ENCODE assay signal across 1 cellular context in the genomic region with DNA sequence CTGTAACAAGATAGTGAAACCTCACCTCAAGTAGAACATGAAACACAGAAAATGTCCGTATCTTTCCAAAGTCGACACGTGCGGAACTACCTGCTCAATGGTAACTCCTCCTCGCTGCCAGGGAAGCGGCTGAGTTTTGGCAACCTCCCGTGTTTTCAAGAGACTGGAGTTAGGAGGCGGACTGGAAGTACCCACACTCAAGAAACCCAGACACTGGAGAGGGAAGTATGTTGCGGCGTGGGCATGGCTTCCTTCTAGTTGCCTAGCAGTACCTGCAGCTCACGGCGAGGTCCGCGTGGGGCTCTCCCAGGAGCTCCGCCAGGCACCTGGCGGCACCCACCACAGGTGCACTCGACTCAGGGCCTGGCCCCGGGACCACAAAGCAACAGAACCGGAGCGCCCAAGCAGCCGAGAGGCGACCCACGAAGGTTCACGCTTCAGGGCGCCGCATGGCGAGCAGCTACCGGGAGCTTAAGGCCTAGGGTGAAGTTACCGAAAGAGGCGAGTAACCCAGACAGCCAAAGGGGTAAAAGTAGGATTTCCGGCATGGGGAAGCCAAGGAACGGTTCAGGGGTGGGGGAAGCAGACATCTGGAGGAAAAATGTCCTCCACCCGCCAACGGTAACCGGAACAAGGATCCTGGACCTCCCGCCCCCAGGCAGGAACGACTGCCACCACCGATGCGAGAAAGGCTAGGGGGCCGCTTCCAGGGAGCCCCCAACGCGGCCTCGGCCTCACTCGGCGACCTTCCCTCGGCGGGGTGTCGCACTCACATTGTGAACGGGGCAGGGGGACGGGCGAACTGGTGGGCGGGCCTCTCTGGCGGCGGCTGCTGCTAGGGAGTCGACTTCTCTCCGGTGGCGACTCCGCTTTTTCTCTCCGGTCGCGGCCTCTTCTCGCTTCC.
TF ChIP-seq lines count a peak whose summit lies in the region.

No MANE protein-coding gene starts in this region.

TF ChIP-seq in HepG2, 621 proteins besides CTCF, POLR2A, EP300 and RAD21 (continued from another document and continues in another):
- no peak for TF ChIP-seq EHMT2 (IDR thresholded peaks at IDR 0.05; ENCODE audit: borderline replicate concordance, low read depth, low read length)
- TF ChIP-seq, protein P1, sequence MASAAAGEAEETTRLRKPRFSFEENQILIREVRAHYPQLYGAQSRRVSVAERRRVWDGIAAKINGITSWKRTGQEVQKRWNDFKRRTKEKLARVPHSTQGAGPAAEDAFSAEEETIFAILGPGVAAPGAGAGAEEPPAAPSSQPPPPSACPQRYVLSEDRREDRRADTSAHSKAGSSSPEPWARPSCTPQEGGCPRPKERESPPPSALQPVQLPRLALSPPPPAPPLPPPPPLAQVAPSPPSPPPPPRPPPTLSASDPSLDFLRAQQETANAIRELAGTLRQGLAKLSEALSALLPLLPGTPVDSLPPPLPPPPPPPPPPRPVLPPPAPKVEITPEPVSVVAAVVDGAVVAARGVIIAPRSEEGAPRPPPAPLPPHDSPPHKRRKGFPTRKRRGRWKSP (CRISPR knock-in tag; IDR thresholded peaks at IDR 0.05), result no peak; the same call in 1 of the 2 replicates
- TF ChIP-seq ATF1 (CRISPR knock-in tag; IDR thresholded peaks at IDR 0.05), result no peak
- no peak for TF ChIP-seq NFRKB (IDR thresholded peaks at IDR 0.05)
- TF ChIP-seq NFIC (IDR thresholded peaks at IDR 0.05; ENCODE audit: low read length), result no peak
- TF ChIP-seq, protein P2, sequence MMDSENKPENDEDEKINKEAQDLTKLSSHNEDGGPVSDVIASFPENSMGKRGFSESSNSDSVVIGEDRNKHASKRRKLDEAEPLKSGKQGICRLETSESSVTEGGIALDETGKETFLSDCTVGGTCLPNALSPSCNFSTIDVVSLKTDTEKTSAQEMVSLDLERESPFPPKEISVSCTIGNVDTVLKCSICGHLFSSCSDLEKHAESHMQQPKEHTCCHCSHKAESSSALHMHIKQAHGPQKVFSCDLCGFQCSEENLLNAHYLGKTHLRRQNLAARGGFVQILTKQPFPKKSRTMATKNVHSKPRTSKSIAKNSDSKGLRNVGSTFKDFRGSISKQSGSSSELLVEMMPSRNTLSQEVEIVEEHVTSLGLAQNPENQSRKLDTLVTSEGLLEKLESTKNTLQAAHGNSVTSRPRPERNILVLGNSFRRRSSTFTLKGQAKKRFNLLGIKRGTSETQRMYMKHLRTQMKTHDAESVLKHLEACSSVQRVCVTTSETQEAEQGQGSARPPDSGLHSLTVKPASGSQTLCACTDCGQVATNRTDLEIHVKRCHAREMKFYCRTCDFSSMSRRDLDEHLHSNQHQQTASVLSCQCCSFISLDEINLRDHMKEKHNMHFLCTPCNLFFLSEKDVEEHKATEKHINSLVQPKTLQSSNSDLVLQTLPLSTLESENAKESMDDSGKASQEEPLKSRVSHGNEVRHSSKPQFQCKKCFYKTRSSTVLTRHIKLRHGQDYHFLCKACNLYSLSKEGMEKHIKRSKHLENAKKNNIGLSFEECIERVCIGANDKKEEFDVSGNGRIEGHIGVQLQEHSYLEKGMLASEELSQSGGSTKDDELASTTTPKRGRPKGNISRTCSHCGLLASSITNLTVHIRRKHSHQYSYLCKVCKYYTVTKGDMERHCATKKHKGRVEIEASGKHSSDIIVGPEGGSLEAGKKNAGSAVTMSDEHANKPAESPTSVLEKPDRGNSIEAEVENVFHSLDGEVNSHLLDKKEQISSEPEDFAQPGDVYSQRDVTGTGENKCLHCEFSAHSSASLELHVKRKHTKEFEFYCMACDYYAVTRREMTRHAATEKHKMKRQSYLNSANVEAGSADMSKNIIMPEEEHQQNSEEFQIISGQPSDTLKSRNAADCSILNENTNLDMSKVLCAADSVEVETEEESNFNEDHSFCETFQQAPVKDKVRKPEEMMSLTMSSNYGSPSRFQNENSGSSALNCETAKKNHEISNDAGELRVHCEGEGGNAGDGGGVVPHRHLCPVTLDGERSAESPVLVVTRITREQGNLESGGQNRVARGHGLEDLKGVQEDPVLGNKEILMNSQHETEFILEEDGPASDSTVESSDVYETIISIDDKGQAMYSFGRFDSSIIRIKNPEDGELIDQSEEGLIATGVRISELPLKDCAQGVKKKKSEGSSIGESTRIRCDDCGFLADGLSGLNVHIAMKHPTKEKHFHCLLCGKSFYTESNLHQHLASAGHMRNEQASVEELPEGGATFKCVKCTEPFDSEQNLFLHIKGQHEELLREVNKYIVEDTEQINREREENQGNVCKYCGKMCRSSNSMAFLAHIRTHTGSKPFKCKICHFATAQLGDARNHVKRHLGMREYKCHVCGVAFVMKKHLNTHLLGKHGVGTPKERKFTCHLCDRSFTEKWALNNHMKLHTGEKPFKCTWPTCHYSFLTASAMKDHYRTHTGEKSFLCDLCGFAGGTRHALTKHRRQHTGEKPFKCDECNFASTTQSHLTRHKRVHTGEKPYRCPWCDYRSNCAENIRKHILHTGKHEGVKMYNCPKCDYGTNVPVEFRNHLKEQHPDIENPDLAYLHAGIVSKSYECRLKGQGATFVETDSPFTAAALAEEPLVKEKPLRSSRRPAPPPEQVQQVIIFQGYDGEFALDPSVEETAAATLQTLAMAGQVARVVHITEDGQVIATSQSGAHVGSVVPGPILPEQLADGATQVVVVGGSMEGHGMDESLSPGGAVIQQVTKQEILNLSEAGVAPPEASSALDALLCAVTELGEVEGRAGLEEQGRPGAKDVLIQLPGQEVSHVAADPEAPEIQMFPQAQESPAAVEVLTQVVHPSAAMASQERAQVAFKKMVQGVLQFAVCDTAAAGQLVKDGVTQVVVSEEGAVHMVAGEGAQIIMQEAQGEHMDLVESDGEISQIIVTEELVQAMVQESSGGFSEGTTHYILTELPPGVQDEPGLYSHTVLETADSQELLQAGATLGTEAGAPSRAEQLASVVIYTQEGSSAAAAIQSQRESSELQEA (CRISPR knock-in tag; IDR thresholded peaks at IDR 0.05; ENCODE audit: not compliant biosample characterization), result peak; percentile 83
- TF ChIP-seq, protein P3, sequence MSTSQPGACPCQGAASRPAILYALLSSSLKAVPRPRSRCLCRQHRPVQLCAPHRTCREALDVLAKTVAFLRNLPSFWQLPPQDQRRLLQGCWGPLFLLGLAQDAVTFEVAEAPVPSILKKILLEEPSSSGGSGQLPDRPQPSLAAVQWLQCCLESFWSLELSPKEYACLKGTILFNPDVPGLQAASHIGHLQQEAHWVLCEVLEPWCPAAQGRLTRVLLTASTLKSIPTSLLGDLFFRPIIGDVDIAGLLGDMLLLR (CRISPR knock-in tag; IDR thresholded peaks at IDR 0.05), result peak; percentile 52; the same call in 1 of the 2 replicates
- no peak for TF ChIP-seq ZFP41 (CRISPR knock-in tag; IDR thresholded peaks at IDR 0.05; ENCODE audit: borderline replicate concordance)
- TF ChIP-seq SNAPC2 (CRISPR knock-in tag; IDR thresholded peaks at IDR 0.05), result 0 out of 2 replicates have a peak, but pooled peaks have one; percentile 38
- TF ChIP-seq, protein P4, sequence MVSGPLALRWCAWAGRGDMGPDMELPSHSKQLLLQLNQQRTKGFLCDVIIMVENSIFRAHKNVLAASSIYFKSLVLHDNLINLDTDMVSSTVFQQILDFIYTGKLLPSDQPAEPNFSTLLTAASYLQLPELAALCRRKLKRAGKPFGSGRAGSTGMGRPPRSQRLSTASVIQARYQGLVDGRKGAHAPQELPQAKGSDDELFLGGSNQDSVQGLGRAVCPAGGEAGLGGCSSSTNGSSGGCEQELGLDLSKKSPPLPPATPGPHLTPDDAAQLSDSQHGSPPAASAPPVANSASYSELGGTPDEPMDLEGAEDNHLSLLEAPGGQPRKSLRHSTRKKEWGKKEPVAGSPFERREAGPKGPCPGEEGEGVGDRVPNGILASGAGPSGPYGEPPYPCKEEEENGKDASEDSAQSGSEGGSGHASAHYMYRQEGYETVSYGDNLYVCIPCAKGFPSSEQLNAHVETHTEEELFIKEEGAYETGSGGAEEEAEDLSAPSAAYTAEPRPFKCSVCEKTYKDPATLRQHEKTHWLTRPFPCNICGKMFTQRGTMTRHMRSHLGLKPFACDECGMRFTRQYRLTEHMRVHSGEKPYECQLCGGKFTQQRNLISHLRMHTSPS (CRISPR knock-in tag; IDR thresholded peaks at IDR 0.05; ENCODE audit: low read depth), result no peak
- TF ChIP-seq, protein P5, sequence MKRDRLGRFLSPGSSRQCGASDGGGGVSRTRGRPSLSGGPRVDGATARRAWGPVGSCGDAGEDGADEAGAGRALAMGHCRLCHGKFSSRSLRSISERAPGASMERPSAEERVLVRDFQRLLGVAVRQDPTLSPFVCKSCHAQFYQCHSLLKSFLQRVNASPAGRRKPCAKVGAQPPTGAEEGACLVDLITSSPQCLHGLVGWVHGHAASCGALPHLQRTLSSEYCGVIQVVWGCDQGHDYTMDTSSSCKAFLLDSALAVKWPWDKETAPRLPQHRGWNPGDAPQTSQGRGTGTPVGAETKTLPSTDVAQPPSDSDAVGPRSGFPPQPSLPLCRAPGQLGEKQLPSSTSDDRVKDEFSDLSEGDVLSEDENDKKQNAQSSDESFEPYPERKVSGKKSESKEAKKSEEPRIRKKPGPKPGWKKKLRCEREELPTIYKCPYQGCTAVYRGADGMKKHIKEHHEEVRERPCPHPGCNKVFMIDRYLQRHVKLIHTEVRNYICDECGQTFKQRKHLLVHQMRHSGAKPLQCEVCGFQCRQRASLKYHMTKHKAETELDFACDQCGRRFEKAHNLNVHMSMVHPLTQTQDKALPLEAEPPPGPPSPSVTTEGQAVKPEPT (CRISPR knock-in tag; IDR thresholded peaks at IDR 0.05; ENCODE audit: low read depth), result no peak
- TF ChIP-seq ZNF564 (CRISPR knock-in tag; IDR thresholded peaks at IDR 0.05), result no peak
- no peak for TF ChIP-seq GPN1 (CRISPR knock-in tag; IDR thresholded peaks at IDR 0.05; ENCODE audit: borderline replicate concordance)
- TF ChIP-seq, protein P6, sequence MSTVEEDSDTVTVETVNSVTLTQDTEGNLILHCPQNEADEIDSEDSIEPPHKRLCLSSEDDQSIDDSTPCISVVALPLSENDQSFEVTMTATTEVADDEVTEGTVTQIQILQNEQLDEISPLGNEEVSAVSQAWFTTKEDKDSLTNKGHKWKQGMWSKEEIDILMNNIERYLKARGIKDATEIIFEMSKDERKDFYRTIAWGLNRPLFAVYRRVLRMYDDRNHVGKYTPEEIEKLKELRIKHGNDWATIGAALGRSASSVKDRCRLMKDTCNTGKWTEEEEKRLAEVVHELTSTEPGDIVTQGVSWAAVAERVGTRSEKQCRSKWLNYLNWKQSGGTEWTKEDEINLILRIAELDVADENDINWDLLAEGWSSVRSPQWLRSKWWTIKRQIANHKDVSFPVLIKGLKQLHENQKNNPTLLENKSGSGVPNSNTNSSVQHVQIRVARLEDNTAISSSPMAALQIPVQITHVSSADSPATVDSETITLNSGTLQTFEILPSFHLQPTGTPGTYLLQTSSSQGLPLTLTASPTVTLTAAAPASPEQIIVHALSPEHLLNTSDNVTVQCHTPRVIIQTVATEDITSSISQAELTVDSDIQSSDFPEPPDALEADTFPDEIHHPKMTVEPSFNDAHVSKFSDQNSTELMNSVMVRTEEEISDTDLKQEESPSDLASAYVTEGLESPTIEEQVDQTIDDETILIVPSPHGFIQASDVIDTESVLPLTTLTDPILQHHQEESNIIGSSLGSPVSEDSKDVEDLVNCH (CRISPR knock-in tag; IDR thresholded peaks at IDR 0.05), result no peak
- no peak; the same call in 1 of the 2 replicates for TF ChIP-seq ZBTB7B (CRISPR knock-in tag; IDR thresholded peaks at IDR 0.05)
- TF ChIP-seq, protein P7, sequence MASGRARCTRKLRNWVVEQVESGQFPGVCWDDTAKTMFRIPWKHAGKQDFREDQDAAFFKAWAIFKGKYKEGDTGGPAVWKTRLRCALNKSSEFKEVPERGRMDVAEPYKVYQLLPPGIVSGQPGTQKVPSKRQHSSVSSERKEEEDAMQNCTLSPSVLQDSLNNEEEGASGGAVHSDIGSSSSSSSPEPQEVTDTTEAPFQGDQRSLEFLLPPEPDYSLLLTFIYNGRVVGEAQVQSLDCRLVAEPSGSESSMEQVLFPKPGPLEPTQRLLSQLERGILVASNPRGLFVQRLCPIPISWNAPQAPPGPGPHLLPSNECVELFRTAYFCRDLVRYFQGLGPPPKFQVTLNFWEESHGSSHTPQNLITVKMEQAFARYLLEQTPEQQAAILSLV (CRISPR knock-in tag; IDR thresholded peaks at IDR 0.05; ENCODE audit: borderline replicate concordance), result no peak
- TF ChIP-seq, protein P8, sequence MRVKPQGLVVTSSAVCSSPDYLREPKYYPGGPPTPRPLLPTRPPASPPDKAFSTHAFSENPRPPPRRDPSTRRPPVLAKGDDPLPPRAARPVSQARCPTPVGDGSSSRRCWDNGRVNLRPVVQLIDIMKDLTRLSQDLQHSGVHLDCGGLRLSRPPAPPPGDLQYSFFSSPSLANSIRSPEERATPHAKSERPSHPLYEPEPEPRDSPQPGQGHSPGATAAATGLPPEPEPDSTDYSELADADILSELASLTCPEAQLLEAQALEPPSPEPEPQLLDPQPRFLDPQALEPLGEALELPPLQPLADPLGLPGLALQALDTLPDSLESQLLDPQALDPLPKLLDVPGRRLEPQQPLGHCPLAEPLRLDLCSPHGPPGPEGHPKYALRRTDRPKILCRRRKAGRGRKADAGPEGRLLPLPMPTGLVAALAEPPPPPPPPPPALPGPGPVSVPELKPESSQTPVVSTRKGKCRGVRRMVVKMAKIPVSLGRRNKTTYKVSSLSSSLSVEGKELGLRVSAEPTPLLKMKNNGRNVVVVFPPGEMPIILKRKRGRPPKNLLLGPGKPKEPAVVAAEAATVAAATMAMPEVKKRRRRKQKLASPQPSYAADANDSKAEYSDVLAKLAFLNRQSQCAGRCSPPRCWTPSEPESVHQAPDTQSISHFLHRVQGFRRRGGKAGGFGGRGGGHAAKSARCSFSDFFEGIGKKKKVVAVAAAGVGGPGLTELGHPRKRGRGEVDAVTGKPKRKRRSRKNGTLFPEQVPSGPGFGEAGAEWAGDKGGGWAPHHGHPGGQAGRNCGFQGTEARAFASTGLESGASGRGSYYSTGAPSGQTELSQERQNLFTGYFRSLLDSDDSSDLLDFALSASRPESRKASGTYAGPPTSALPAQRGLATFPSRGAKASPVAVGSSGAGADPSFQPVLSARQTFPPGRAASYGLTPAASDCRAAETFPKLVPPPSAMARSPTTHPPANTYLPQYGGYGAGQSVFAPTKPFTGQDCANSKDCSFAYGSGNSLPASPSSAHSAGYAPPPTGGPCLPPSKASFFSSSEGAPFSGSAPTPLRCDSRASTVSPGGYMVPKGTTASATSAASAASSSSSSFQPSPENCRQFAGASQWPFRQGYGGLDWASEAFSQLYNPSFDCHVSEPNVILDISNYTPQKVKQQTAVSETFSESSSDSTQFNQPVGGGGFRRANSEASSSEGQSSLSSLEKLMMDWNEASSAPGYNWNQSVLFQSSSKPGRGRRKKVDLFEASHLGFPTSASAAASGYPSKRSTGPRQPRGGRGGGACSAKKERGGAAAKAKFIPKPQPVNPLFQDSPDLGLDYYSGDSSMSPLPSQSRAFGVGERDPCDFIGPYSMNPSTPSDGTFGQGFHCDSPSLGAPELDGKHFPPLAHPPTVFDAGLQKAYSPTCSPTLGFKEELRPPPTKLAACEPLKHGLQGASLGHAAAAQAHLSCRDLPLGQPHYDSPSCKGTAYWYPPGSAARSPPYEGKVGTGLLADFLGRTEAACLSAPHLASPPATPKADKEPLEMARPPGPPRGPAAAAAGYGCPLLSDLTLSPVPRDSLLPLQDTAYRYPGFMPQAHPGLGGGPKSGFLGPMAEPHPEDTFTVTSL (CRISPR knock-in tag; IDR thresholded peaks at IDR 0.05; ENCODE audit: borderline replicate concordance), result no peak
- TF ChIP-seq FOXP1 (IDR thresholded peaks at IDR 0.05), result no peak
- no peak for TF ChIP-seq FOXP1 (CRISPR knock-in tag; IDR thresholded peaks at IDR 0.05)
- peak; percentile 14 for TF ChIP-seq ZEB1 (IDR thresholded peaks at IDR 0.05; ENCODE audit: insufficient replicate concordance, low read depth)
